In the genomic region with DNA sequence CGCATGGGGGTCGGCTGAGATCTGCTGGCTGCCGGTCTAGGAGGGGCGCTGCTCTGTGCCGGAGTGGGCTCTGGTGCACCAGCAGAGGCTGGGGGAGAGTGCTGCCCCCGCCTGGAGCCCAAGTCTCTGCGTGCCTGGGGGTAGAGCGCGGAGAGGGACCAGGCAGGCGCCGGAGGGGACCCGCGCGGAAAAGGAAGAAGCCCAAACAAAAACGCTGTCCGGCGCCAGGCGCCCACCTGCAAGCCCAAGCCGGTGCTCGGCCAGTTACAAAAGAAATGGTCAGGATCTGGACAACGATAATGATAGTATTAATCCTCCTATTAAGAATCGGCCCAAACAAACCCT, we compare ENCODE assay signal across 9 cellular contexts. TPM values are rescaled to one million over a fixed set of nuclear protein-coding genes. Genes with fewer than 3 reads are reported as not detected.
DNase-seq lines count a peak whose midpoint lies in the region; ATAC-seq and TF ChIP-seq lines count a peak whose summit lies in the region.
"Had no signal": no experiment of that assay in that cellular context is flagged by ENCODE, and none has a peak within 500 bp of the region (broad histone marks: within the 10 kb centered on the region; RNA-seq: fewer than 3 reads in every experiment).

No MANE protein-coding gene starts in this region.

- TF ChIP-seq POLR2A in Peyer's patch (IDR thresholded peaks at IDR 0.05) = no peak

- no peaks in the 10 kb centered on the region for H3K27me3 ChIP-seq in Peyer's patch
- peaks cover 28% of the 10 kb centered on the region for H3K27me3 ChIP-seq in neutrophil

- peaks cover 0 to 5% (median 4%) of the 10 kb centered on the region in 4 donors for H3K4me1 ChIP-seq in Peyer's patch
- peaks cover 35 to 42% of the 10 kb centered on the region in 2 experiments for H3K4me1 ChIP-seq in neutrophil (ENCODE audit: control insufficient read depth in 1 of 2, insufficient read depth in 1 of 2, low read depth in 1 of 2, low read length in 1 of 2)

- no peaks in the 10 kb centered on the region for H3K36me3 ChIP-seq in Peyer's patch
- H3K36me3 ChIP-seq in neutrophil = no peaks in the 10 kb centered on the region

- peak; percentile 1; the same call in 1 of the 2 replicates for TF ChIP-seq CTCF in AG09319 (IDR thresholded peaks at IDR 0.05; ENCODE audit: low read depth, low read length)
- no peak for TF ChIP-seq CTCF in Peyer's patch (IDR thresholded peaks at IDR 0.05)
- TF ChIP-seq CTCF in foreskin fibroblast (IDR thresholded peaks at IDR 0.05; ENCODE audit: low read depth, low read length) = no peak
- TF ChIP-seq CTCF in neutrophil (IDR thresholded peaks at IDR 0.05) = no peak

- peak overlapping the region; percentile 40 to 65 (median 54) for H3K4me3 ChIP-seq in Peyer's patch
- peak overlapping the region; percentile 87 to 100 for H3K4me3 ChIP-seq in foreskin fibroblast (ENCODE audit: low read depth in 1 of 2, low read length in 2 of 2)
- H3K4me3 ChIP-seq in neutrophil (ENCODE audit: low read depth in 1 of 2, low read length in 1 of 2) = peak overlapping the region; percentile 8 to 66

- H3K27ac ChIP-seq in Peyer's patch (peak overlapping the region in 2 of 4 donors; percentile 68 to 86), neutrophil (no peak overlapping the region)

- DNase-seq in AG09319 (ENCODE audit: extremely low read depth, low read depth) (no peak), Peyer's patch (no peak), foreskin fibroblast (no peak), NCI-H2196 treated with DMSO at 0.1 percent for 48 hours (lab: John Stamatoyannopoulos, UW; ENCODE audit: unreplicated experiment) (no peak), hippocampal formation (lab: John Stamatoyannopoulos, UW) (no peak)
- DNase-seq: DND-41 had no signal

- ATAC-seq in HG03039 (IDR thresholded peaks at IDR 0.05; ENCODE audit: unreplicated experiment) = no peak
- ATAC-seq in HG03571 (IDR thresholded peaks at IDR 0.05; ENCODE audit: unreplicated experiment) = no peak

- H3K9me3 ChIP-seq in Peyer's patch (no peaks in the 10 kb centered on the region), neutrophil (no peaks in the 10 kb centered on the region)

RNA-seq across cellular contexts. Expression of gene S1PR3, which starts 0.6 kb away (rescaled TPM):
- total RNA-seq in Peyer's patch = 1 to 10 TPM; 1.9 to 6.7 (median 4.3) TPM

Comparison
In these comparisons a context has a peak if more than half of its experiments do, and no peak if none do; other contexts are left out.
1. H3K4me3 ChIP-seq: peak in every context shown above with its lines; median percentile 94 in foreskin fibroblast; 54 in Peyer's patch; 37 in neutrophil.